8 cellular contexts compared by ENCODE assay signal in genomic region chr19:47746129-47746528, GRCh38. TPM values are rescaled to one million over a fixed set of nuclear protein-coding genes. Genes with fewer than 3 reads are reported as not detected.
DNase-seq lines count a peak whose midpoint lies in the region; ATAC-seq, FAIRE-seq and TF ChIP-seq lines count a peak whose summit lies in the region.
"Not testable (repeated sequence)": the region's sequence is repeated elsewhere in the genome, so short reads cannot be mapped to it uniquely, and the experiment has no call there.
"Had no signal": no experiment of that assay in that cellular context is flagged by ENCODE, and none has a peak within 500 bp of the region (broad histone marks: within the 10 kb centered on the region; RNA-seq: fewer than 3 reads in every experiment).

No MANE protein-coding gene starts in this region.

- H3K36me3 Mint-ChIP-seq in activated CD8-positive, alpha-beta T cell treated with anti-CD3 and anti-CD28 coated beads, Interleukin-2, amount 10 ng/mL, durations not matched to agents 7 days and 5 days (ENCODE audit: low read depth): peaks cover 35% of the 10 kb centered on the region

- not testable (repeated sequence) for H3K9me1 ChIP-seq in keratinocyte (ENCODE audit: control insufficient read depth, extremely low read depth, insufficient read depth, low read length)

- not testable (repeated sequence) for H3K36me3 ChIP-seq in KMS-11 (ENCODE audit: insufficient read depth)
- H3K36me3 ChIP-seq in duodenal mucosa (ENCODE audit: control insufficient read depth in 1 of 2, insufficient read depth in 2 of 2, low read length in 2 of 2) (peaks cover 24 to 39% of the 10 kb centered on the region in 2 donors), keratinocyte (ENCODE audit: control insufficient read depth in 2 of 2, extremely low read depth in 1 of 2, insufficient read depth in 2 of 2, low read length in 2 of 2) (peaks cover 23 to 37% of the 10 kb centered on the region in 2 experiments), psoas muscle (ENCODE audit: insufficient read depth in 1 of 2, low read depth in 1 of 2) (peaks cover 4 to 47% of the 10 kb centered on the region in 2 donors)

- not testable (repeated sequence) for H3K27me3 ChIP-seq in KMS-11 (ENCODE audit: insufficient read depth, low read depth); duodenal mucosa (ENCODE audit: control insufficient read depth in 1 of 2, insufficient read depth in 2 of 2, low read length in 2 of 2); keratinocyte (ENCODE audit: control insufficient read depth, extremely low read depth, insufficient read depth, low read length); psoas muscle (ENCODE audit: insufficient read depth in 3 of 3, low read length in 2 of 3)

- intact Hi-C loops in psoas muscle (cut with DNase I): loop anchor here in 1 of 2 donors (5.0 kb wide), 1 partner anchor 41 kb away; no protein-coding TSS in a partner anchor

- H3K9me3 Mint-ChIP-seq in activated CD8-positive, alpha-beta T cell treated with anti-CD3 and anti-CD28 coated beads, Interleukin-2, amount 10 ng/mL, durations not matched to agents 7 days and 5 days (ENCODE audit: insufficient read depth): not testable (repeated sequence)

- FAIRE-seq in keratinocyte (lab: Jason Lieb, UNC): not testable (repeated sequence)

- not testable (repeated sequence) for DNase-seq in AG10803 (ENCODE audit: low read depth); activated CD8-positive, alpha-beta T cell treated with anti-CD3 and anti-CD28 coated beads, Interleukin-2, amount 10 ng/mL, durations not matched to agents 7 days and 5 days; keratinocyte (ENCODE audit: low read depth, low spot score); psoas muscle

- H3K27ac ChIP-seq in KMS-11: peak overlapping the region; percentile 97; the same call in 1 of the 2 replicates
- not testable (repeated sequence) for H3K27ac ChIP-seq in duodenal mucosa (ENCODE audit: low read depth, low read length); psoas muscle
- H3K27ac ChIP-seq in keratinocyte (ENCODE audit: control insufficient read depth, insufficient read depth, low read length): peak overlapping the region; percentile 93

- dilution Hi-C loops in keratinocyte (cut with MboI; ENCODE audit: extremely low pct_ligation_motif_present, low sequenced_read_pairs): not testable (repeated sequence)

- CTCF ChIA-PET in activated CD8-positive, alpha-beta T cell treated with anti-CD3 and anti-CD28 coated beads, Interleukin-2, amount 10 ng/mL, durations not matched to agents 7 days and 5 days (lab: Charles Lee): interaction anchor here (1.0 to 3.9 kb wide), 4 partner anchors 33 to 318 kb away, joined by 3 to 64 read pairs (median 4); partner anchors contain the start of gene EHD2

- not testable (repeated sequence) for H4K20me1 ChIP-seq in KMS-11 (ENCODE audit: insufficient read depth); keratinocyte (ENCODE audit: control insufficient read depth, extremely low read depth, insufficient read depth, low read length)

- POLR2A ChIA-PET in activated CD8-positive, alpha-beta T cell treated with anti-CD3 and anti-CD28 coated beads, Interleukin-2, amount 10 ng/mL, durations not matched to agents 7 days and 5 days (lab: Charles Lee): interaction anchor here (0.8 to 1.3 kb wide), 4 partner anchors 10 to 135 kb away, joined by 3 to 4 read pairs (median 4); no protein-coding TSS in a partner anchor

- H3K9me3 ChIP-seq in duodenal mucosa (ENCODE audit: control insufficient read depth in 1 of 2, low read length in 2 of 2); keratinocyte (ENCODE audit: control insufficient read depth, low read depth, low read length); psoas muscle: not testable (repeated sequence)

- H3K27me3 Mint-ChIP-seq in activated CD8-positive, alpha-beta T cell treated with anti-CD3 and anti-CD28 coated beads, Interleukin-2, amount 10 ng/mL, durations not matched to agents 7 days and 5 days (ENCODE audit: low read depth): not testable (repeated sequence)

- H3K4me1 Mint-ChIP-seq in activated CD8-positive, alpha-beta T cell treated with anti-CD3 and anti-CD28 coated beads, Interleukin-2, amount 10 ng/mL, durations not matched to agents 7 days and 5 days (ENCODE audit: low read depth): peaks cover 58% of the 10 kb centered on the region

- 63 to 67% (median 64%) methylated on average over 17 of the region's 17 CpGs for WGBS in psoas muscle, 3 donors

- not testable (repeated sequence) for H2AFZ ChIP-seq in KMS-11 (ENCODE audit: low read depth); keratinocyte (ENCODE audit: control insufficient read depth, low read length)

- H3K4me3 ChIP-seq in AG10803 (ENCODE audit: low read length) (peak overlapping the region; percentile 75), duodenal mucosa (ENCODE audit: low read depth in 1 of 2, low read length in 2 of 2) (peak overlapping the region; percentile 57 to 81), keratinocyte (ENCODE audit: control insufficient read depth in 2 of 3, extremely low read depth in 1 of 3, insufficient read depth in 2 of 3, low read depth in 1 of 3, low read length in 3 of 3) (peak overlapping the region; percentile 66 to 80 (median 76)), psoas muscle (peak overlapping the region; percentile 92)
- not testable (repeated sequence) for H3K4me3 ChIP-seq in KMS-11 (IDR thresholded peaks at IDR 0.05; ENCODE audit: insufficient read depth, low read depth, low read length)

- TF ChIP-seq CTCF in AG10803 (conservative IDR thresholded peaks at IDR 0.05; ENCODE audit: low read length); KMS-11 (conservative IDR thresholded peaks at IDR 0.05; ENCODE audit: low read depth, low read length); keratinocyte (optimal IDR thresholded peaks at IDR 0.05 in 1 of 3, IDR thresholded peaks at IDR 0.05 in 1 of 3, conservative IDR thresholded peaks at IDR 0.05 in 1 of 3; ENCODE audit: extremely low read depth in 1 of 3, insufficient read depth in 2 of 3, low read length in 3 of 3); psoas muscle (IDR thresholded peaks at IDR 0.05): not testable (repeated sequence)

- peak overlapping the region; percentile 98 for H3K4me2 ChIP-seq in KMS-11
- peak overlapping the region; percentile 62 for H3K4me2 ChIP-seq in keratinocyte (ENCODE audit: control insufficient read depth, extremely low read depth, insufficient read depth, low read depth, low read length)

- peak overlapping the region; percentile 99 for H3K27ac Mint-ChIP-seq in activated CD8-positive, alpha-beta T cell treated with anti-CD3 and anti-CD28 coated beads, Interleukin-2, amount 10 ng/mL, durations not matched to agents 7 days and 5 days

- peak overlapping the region; percentile 99 for H3K4me3 Mint-ChIP-seq in activated CD8-positive, alpha-beta T cell treated with anti-CD3 and anti-CD28 coated beads, Interleukin-2, amount 10 ng/mL, durations not matched to agents 7 days and 5 days

- not testable (repeated sequence) for ATAC-seq in activated CD8-positive, alpha-beta T cell treated with anti-CD3 and anti-CD28 coated beads, Interleukin-2, amount 10 ng/mL, durations not matched to agents 7 days and 5 days; psoas muscle

- peak overlapping the region; percentile 99 for H3K9ac ChIP-seq in KMS-11
- peak overlapping the region in 1 of 2 donors; percentile 49 for H3K9ac ChIP-seq in duodenal mucosa (ENCODE audit: low read depth in 1 of 2, low read length in 2 of 2)
- peak overlapping the region; percentile 93 for H3K9ac ChIP-seq in keratinocyte (ENCODE audit: control insufficient read depth, extremely low read depth, insufficient read depth, low read length)

- H3K4me1 ChIP-seq in KMS-11 (ENCODE audit: low read depth, poor library complexity, severe bottlenecking) (peaks cover 25% of the 10 kb centered on the region), duodenal mucosa (ENCODE audit: control insufficient read depth in 1 of 2, insufficient read depth in 2 of 2, low read length in 2 of 2) (peaks cover 7 to 21% of the 10 kb centered on the region in 2 donors), keratinocyte (ENCODE audit: control insufficient read depth, extremely low read depth, insufficient read depth, low read length) (peaks cover 35% of the 10 kb centered on the region), psoas muscle (peaks cover 30% of the 10 kb centered on the region)

- H3K79me2 ChIP-seq in KMS-11 (ENCODE audit: insufficient read depth, low read depth) (peaks cover 38% of the 10 kb centered on the region), keratinocyte (ENCODE audit: control insufficient read depth, insufficient read depth, low read length) (peaks cover 46% of the 10 kb centered on the region)

RNA-seq across cellular contexts. Expression of gene NOP53, which starts 0.8 kb away (rescaled TPM):
- total RNA-seq in activated CD8-positive, alpha-beta T cell treated with anti-CD3 and anti-CD28 coated beads, Interleukin-2, amount 10 ng/mL, durations not matched to agents 7 days and 5 days: 100 to 1,000 TPM; 244 to 272 TPM
- polyA plus RNA-seq in keratinocyte: 64.5 to 80.2 TPM (median 73.9 TPM) in 3 replicates
- 126 TPM for polyA plus RNA-seq in keratinocyte (2011; ENCODE audit: low read depth)
- 33.7 and 90.4 TPM in 2 replicates for polyA plus RNA-seq in keratinocyte (2011; cell fraction: cytosol; rRNA removed)
- 50.2 and 59.6 TPM in 2 replicates for polyA plus RNA-seq in keratinocyte (2011; cell fraction: nucleus; rRNA removed)
- 137 and 149 TPM in 2 replicates for polyA plus RNA-seq in keratinocyte (2012; ENCODE audit: low replicate concordance)
- polyA minus RNA-seq in keratinocyte: 29.1 to 62.5 TPM (median 32.3 TPM) in 3 replicates
- 129 TPM for polyA minus RNA-seq in keratinocyte (2011; cell fraction: cytosol; rRNA and poly(A)+ RNA removed)
- polyA minus RNA-seq in keratinocyte (2011; cell fraction: nucleus; rRNA and poly(A)+ RNA removed): 28.0 and 30.9 TPM in 2 replicates
- 100 to 1,000 TPM in 3 of 4 donors, 10 to 100 TPM in 1; 96.3 to 166 (median 127) TPM for total RNA-seq in psoas muscle
- 100 to 1,000 TPM; 247 to 268 (median 257) TPM for polyA plus RNA-seq in psoas muscle

RNA-seq across cellular contexts. Expression of gene SELENOW, which starts 32.4 kb away (rescaled TPM):
- 100 to 1,000 TPM; 132 to 140 TPM for total RNA-seq in activated CD8-positive, alpha-beta T cell treated with anti-CD3 and anti-CD28 coated beads, Interleukin-2, amount 10 ng/mL, durations not matched to agents 7 days and 5 days
- polyA plus RNA-seq in keratinocyte (421 to 777 TPM (median 509 TPM) in 3 replicates), psoas muscle (1,000 to 10,000 TPM in 2 of 3 donors, 100 to 1,000 TPM in 1; 434 to 1,620 (median 1,372) TPM)
- 95.6 TPM for polyA plus RNA-seq in keratinocyte (2011; ENCODE audit: low read depth)
- 628 and 828 TPM in 2 replicates for polyA plus RNA-seq in keratinocyte (2011; cell fraction: cytosol; rRNA removed)
- polyA plus RNA-seq in keratinocyte (2011; cell fraction: nucleus; rRNA removed): 193 and 224 TPM in 2 replicates
- polyA plus RNA-seq in keratinocyte (2012; ENCODE audit: low replicate concordance): 242 and 370 TPM in 2 replicates
- 130 to 266 TPM (median 265 TPM) in 3 replicates for polyA minus RNA-seq in keratinocyte
- 221 TPM for polyA minus RNA-seq in keratinocyte (2011; cell fraction: cytosol; rRNA and poly(A)+ RNA removed)
- 38.6 and 40.7 TPM in 2 replicates for polyA minus RNA-seq in keratinocyte (2011; cell fraction: nucleus; rRNA and poly(A)+ RNA removed)
- 100 to 1,000 TPM; 677 to 969 (median 733) TPM for total RNA-seq in psoas muscle

RNA-seq across cellular contexts. Expression of gene EHD2, which starts 32.9 kb away (rescaled TPM):
- under 1 TPM in 1 of 2 experiments, not detected in 1; 0.34 TPM for total RNA-seq in activated CD8-positive, alpha-beta T cell treated with anti-CD3 and anti-CD28 coated beads, Interleukin-2, amount 10 ng/mL, durations not matched to agents 7 days and 5 days
- polyA plus RNA-seq in keratinocyte (18.3 to 48.5 TPM (median 23.7 TPM) in 3 replicates), psoas muscle (10 to 100 TPM; 14.7 to 25.1 (median 19.5) TPM)
- 35.1 TPM for polyA plus RNA-seq in keratinocyte (2011; ENCODE audit: low read depth)
- polyA plus RNA-seq in keratinocyte (2011; cell fraction: cytosol; rRNA removed): 43.9 and 91.5 TPM in 2 replicates
- 95.6 and 141 TPM in 2 replicates for polyA plus RNA-seq in keratinocyte (2011; cell fraction: nucleus; rRNA removed)
- 71.1 and 183 TPM in 2 replicates for polyA plus RNA-seq in keratinocyte (2012; ENCODE audit: low replicate concordance)
- polyA minus RNA-seq in keratinocyte: 26.8 to 216 TPM (median 31.6 TPM) in 3 replicates
- polyA minus RNA-seq in keratinocyte (2011; cell fraction: cytosol; rRNA and poly(A)+ RNA removed): 198 TPM
- 114 and 133 TPM in 2 replicates for polyA minus RNA-seq in keratinocyte (2011; cell fraction: nucleus; rRNA and poly(A)+ RNA removed)
- total RNA-seq in psoas muscle: 10 to 100 TPM; 27.8 to 46.3 (median 31.7) TPM

RNA-seq across cellular contexts. Expression of gene TPRX1, which starts 58.2 kb away (rescaled TPM):
- total RNA-seq in activated CD8-positive, alpha-beta T cell treated with anti-CD3 and anti-CD28 coated beads, Interleukin-2, amount 10 ng/mL, durations not matched to agents 7 days and 5 days: not detected
- polyA plus RNA-seq in keratinocyte (not detected in 3 replicates), psoas muscle (not detected)
- polyA plus RNA-seq in keratinocyte (2011; ENCODE audit: low read depth): not detected
- polyA plus RNA-seq in keratinocyte (2011; cell fraction: cytosol; rRNA removed): not detected in 2 replicates
- not detected in 2 replicates for polyA plus RNA-seq in keratinocyte (2011; cell fraction: nucleus; rRNA removed)
- polyA plus RNA-seq in keratinocyte (2012; ENCODE audit: low replicate concordance): not detected in 2 replicates
- polyA minus RNA-seq in keratinocyte: not detected in 3 replicates
- not detected for polyA minus RNA-seq in keratinocyte (2011; cell fraction: cytosol; rRNA and poly(A)+ RNA removed)
- not detected in 2 replicates for polyA minus RNA-seq in keratinocyte (2011; cell fraction: nucleus; rRNA and poly(A)+ RNA removed)
- not detected for total RNA-seq in psoas muscle
- total RNA-seq: lung; T-helper 2 cell treated with Interferon-gamma antibody and Interleukin-4, amounts not matched to agents 100 ng/mL and 5 ng/mL, for 36 hours had no signal
- polyA plus RNA-seq: lung had no signal

Comparison
In these comparisons a context has a peak if more than half of its experiments do, and no peak if none do; other contexts are left out.
1. RNA of gene SELENOW, which starts 32.4 kb away (total RNA-seq): 677 to 969 TPM in psoas muscle; 132 to 140 TPM in activated CD8-positive, alpha-beta T cell treated with anti-CD3 and anti-CD28 coated beads, Interleukin-2, amount 10 ng/mL, durations not matched to agents 7 days and 5 days; every median in the first group is over 4 times any median in the second.
2. RNA of gene EHD2, which starts 32.9 kb away (total RNA-seq): 27.8 to 46.3 TPM in psoas muscle; 0.34 TPM in activated CD8-positive, alpha-beta T cell treated with anti-CD3 and anti-CD28 coated beads, Interleukin-2, amount 10 ng/mL, durations not matched to agents 7 days and 5 days; every median in the first group is over 10 times any median in the second.